Comparison of ENCODE assay signal across 19 cellular contexts in the genomic region with DNA sequence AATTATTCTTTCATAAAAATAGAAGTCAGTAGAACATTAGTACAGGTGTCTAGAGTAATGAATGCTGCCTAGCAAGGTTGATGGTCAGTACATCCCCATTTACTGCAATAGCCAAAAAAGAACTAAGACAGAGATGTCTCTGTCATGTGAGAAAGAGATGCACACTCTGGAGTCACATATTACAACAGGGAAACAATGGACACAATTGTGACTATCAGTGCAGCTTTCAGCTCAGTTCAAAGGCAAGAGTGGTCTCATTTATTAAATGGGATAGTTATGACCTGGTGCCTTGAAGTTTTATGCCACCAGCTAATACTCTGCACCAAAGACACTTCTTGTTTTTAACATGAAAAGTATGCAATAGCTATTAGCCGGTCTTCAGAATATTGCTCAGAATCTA.
DNase-seq lines count a peak whose midpoint lies in the region.
"Had no signal": no experiment of that assay in that cellular context is flagged by ENCODE, and none has a peak within 500 bp of the region (broad histone marks: within the 10 kb centered on the region; RNA-seq: fewer than 3 reads in every experiment).

No MANE protein-coding gene starts in this region.

- no peaks in the 10 kb centered on the region for H3K36me3 Mint-ChIP-seq in activated CD4-positive, alpha-beta T cell treated with anti-CD3 and anti-CD28 coated beads, Interleukin-2, amount 10 ng/mL, durations not matched to agents 24 days and 14 days (ENCODE audit: low read depth)
- H3K36me3 Mint-ChIP-seq: CD14-positive monocyte; CD8-positive, alpha-beta memory T cell had no signal

- H3K9me3 Mint-ChIP-seq in activated CD4-positive, alpha-beta T cell treated with anti-CD3 and anti-CD28 coated beads, Interleukin-2, amount 10 ng/mL, durations not matched to agents 24 days and 14 days: no peaks in the 10 kb centered on the region
- H3K9me3 Mint-ChIP-seq: CD4-positive, alpha-beta T cell; CD8-positive, alpha-beta memory T cell; GM23338; H9 had no signal

- DNase-seq in activated CD4-positive, alpha-beta T cell treated with anti-CD3 and anti-CD28 coated beads, Interleukin-2, amount 10 ng/mL, durations not matched to agents 24 days and 14 days: peak; percentile 13
- DNase-seq in activated CD4-positive, alpha-beta T cell treated with anti-CD3 and anti-CD28 coated beads for 48 hours: no peak
- DNase-seq in globus pallidus (ENCODE audit: low spot score): peak; percentile 38
- DNase-seq in superior temporal gyrus (ENCODE audit: extremely low spot score): peak; percentile 22
- DNase-seq in putamen (ENCODE audit: low spot score): no peak
- DNase-seq in mucosa of gallbladder (ENCODE audit: low spot score): no peak
- DNase-seq: ACHN; AML-193; BE2C; Calu3; CD4-positive, alpha-beta T cell; CD8-positive, alpha-beta memory T cell; COR-L47; DMS53; DMS79 treated with DMSO at 0.1 percent for 48 hours; GF-D8; H9 had no signal

- peaks cover 2% of the 10 kb centered on the region for H3K27me3 Mint-ChIP-seq in activated CD4-positive, alpha-beta T cell treated with anti-CD3 and anti-CD28 coated beads, Interleukin-2, amount 10 ng/mL, durations not matched to agents 24 days and 14 days

- H3K4me3 Mint-ChIP-seq in activated CD4-positive, alpha-beta T cell treated with anti-CD3 and anti-CD28 coated beads, Interleukin-2, amount 10 ng/mL, durations not matched to agents 24 days and 14 days: no peak overlapping the region
- H3K4me3 Mint-ChIP-seq: CD14-positive monocyte; CD4-positive, alpha-beta T cell; CD8-positive, alpha-beta memory T cell; GM23338; H9 had no signal

- no peaks in the 10 kb centered on the region for H3K4me1 Mint-ChIP-seq in activated CD4-positive, alpha-beta T cell treated with anti-CD3 and anti-CD28 coated beads, Interleukin-2, amount 10 ng/mL, durations not matched to agents 24 days and 14 days
- H3K4me1 Mint-ChIP-seq: CD14-positive monocyte had no signal

- H3K27ac Mint-ChIP-seq in activated CD4-positive, alpha-beta T cell treated with anti-CD3 and anti-CD28 coated beads, Interleukin-2, amount 10 ng/mL, durations not matched to agents 24 days and 14 days: no peak overlapping the region
- H3K27ac Mint-ChIP-seq: CD14-positive monocyte; CD4-positive, alpha-beta T cell; CD8-positive, alpha-beta memory T cell; GM23338; H9 had no signal

- intact Hi-C loops in activated CD4-positive, alpha-beta T cell treated with anti-CD3 and anti-CD28 coated beads, Interleukin-2, amount 10 ng/mL, durations not matched to agents 24 days and 14 days (cut with micrococcal nuclease): no loop called here

Comparison
In these comparisons a context has a peak if more than half of its experiments do, and no peak if none do; other contexts are left out.
1. DNase-seq: peak in activated CD4-positive, alpha-beta T cell treated with anti-CD3 and anti-CD28 coated beads, Interleukin-2, amount 10 ng/mL, durations not matched to agents 24 days and 14 days (single experiment), globus pallidus (single experiment) and superior temporal gyrus (single experiment); none in activated CD4-positive, alpha-beta T cell treated with anti-CD3 and anti-CD28 coated beads for 48 hours (single experiment), putamen (single experiment) and mucosa of gallbladder (single experiment).